In the genomic region with DNA sequence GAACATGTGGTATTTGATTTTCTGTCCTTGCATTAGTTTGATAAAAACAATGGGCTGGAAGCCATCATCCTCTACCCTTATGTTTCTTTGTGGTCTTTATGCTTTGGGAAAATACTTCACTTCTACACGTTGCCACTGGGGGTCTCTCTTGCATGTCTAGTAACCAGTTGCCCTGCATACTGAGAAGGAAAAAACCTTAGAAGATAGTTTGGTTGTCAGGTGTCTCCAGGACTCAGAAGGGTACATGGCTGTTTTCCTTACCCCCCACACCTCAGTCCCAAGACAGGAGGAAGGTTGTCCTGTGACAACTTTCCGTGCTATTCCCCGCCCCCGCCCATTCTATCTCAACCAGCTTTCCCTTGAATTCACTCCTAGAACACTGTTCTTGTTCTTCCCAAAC, we compare ENCODE assay signal across 11 cellular contexts.
A peak's percentile ranks its signal among the peaks of the same experiment; 100 is the strongest.
DNase-seq lines count a peak whose midpoint lies in the region; ATAC-seq and TF ChIP-seq lines count a peak whose summit lies in the region.
"Had no signal": no experiment of that assay in that cellular context is flagged by ENCODE, and none has a peak within 500 bp of the region (broad histone marks: within the 10 kb centered on the region; RNA-seq: fewer than 3 reads in every experiment).

No MANE protein-coding gene starts in this region.

- no TSS peak for BruUV-seq in OCI-LY7 (replicated peaks; lab: Mats Ljungman, UMichigan)

- H3K27ac ChIP-seq in AG04450 (ENCODE audit: low read depth, low read length) = no peak overlapping the region
- H3K27ac ChIP-seq in OCI-LY7 (ENCODE audit: low read depth, low read length, poor library complexity, severe bottlenecking) = no peak overlapping the region
- H3K27ac ChIP-seq in colonic mucosa = no peak overlapping the region
- H3K27ac ChIP-seq: neutrophil had no signal

- H3K4me1 ChIP-seq in OCI-LY7 (ENCODE audit: insufficient read depth, low read length, poor library complexity, severe bottlenecking) = no peaks in the 10 kb centered on the region
- no peaks in the 10 kb centered on the region for H3K4me1 ChIP-seq in colonic mucosa

- H3K9me3 ChIP-seq in AG04450 (ENCODE audit: control insufficient read depth, insufficient read depth, low read length) = peaks cover 3% of the 10 kb centered on the region; the same call in 1 of the 2 replicates
- H3K9me3 ChIP-seq in OCI-LY7 (ENCODE audit: low read length) = no peaks in the 10 kb centered on the region
- no peaks in the 10 kb centered on the region for H3K9me3 ChIP-seq in colonic mucosa
- H3K9me3 ChIP-seq: neutrophil had no signal

- intact Hi-C loops in OCI-LY7 (cut with micrococcal nuclease; ENCODE audit: unreplicated experiment) = loop anchor here (10.0 kb wide), 1 partner anchor 335 kb away; a partner anchor contains a TSS
- intact Hi-C loops in colonic mucosa (cut with DNase I) = loop anchor here (5.0 kb wide), 1 partner anchor 318 kb away; no protein-coding TSS in a partner anchor

- H3K9ac ChIP-seq in colonic mucosa (ENCODE audit: low read depth in 2 of 2, low read length in 2 of 2) = no peak overlapping the region

- no peaks in the 10 kb centered on the region for H4K20me1 ChIP-seq in OCI-LY7 (ENCODE audit: insufficient read depth, low read length)

- H3K27me3 ChIP-seq in AG04450 (ENCODE audit: control insufficient read depth, insufficient read depth, low read length) (no peaks in the 10 kb centered on the region), colonic mucosa (no peaks in the 10 kb centered on the region)
- H3K27me3 ChIP-seq: neutrophil had no signal

- H3K36me3 ChIP-seq in OCI-LY7 (ENCODE audit: insufficient read depth, low read length) = no peaks in the 10 kb centered on the region
- no peaks in the 10 kb centered on the region for H3K36me3 ChIP-seq in colonic mucosa
- H3K36me3 ChIP-seq: neutrophil had no signal

- H2AFZ ChIP-seq in OCI-LY7 (ENCODE audit: low read length) = no peak overlapping the region

- no peak for DNase-seq in AG04450 (ENCODE audit: low read depth, low spot score)
- peak; percentile 4 for DNase-seq in OCI-LY7 (ENCODE audit: low spot score)
- peak; percentile 3 for DNase-seq in globus pallidus (ENCODE audit: low spot score)
- no peak for DNase-seq in stimulated activated CD4-positive, alpha-beta T cell treated with anti-CD3 and anti-CD28 coated beads, Interleukin-12 subunit alpha, Interleukin-12 subunit beta, amount 100 ng/mL, for 4 hours
- no peak for DNase-seq in NCI-H774 (lab: John Stamatoyannopoulos, UW)
- DNase-seq in colonic mucosa = no peak
- DNase-seq: activated naive CD8-positive, alpha-beta T cell treated with anti-CD3 and anti-CD28 coated beads for 36 hours; NCI-H1436 treated with DMSO at 0.1 percent for 48 hours had no signal

- H3K4me3 ChIP-seq in AG04450 (ENCODE audit: low read depth, low read length) (no peak overlapping the region), OCI-LY7 (ENCODE audit: low read depth, low read length, poor library complexity, severe bottlenecking) (no peak overlapping the region), colonic mucosa (no peak overlapping the region)

- CTCF ChIA-PET in AG04450 (lab: Charles Lee) (interaction anchor here (0.6 to 0.9 kb wide), 3 partner anchors 15 to 817 kb away, joined by 3 to 4 read pairs (median 3); no protein-coding TSS in a partner anchor), OCI-LY7 (lab: Charles Lee; ENCODE audit: unreplicated experiment) (no interaction called here)

- peak; percentile 41 for TF ChIP-seq CTCF in AG04450 (IDR thresholded peaks at IDR 0.05; ENCODE audit: low read depth, low read length)
- peak; percentile 60 for TF ChIP-seq CTCF in OCI-LY7 (conservative IDR thresholded peaks at IDR 0.05; ENCODE audit: low read length)
- TF ChIP-seq CTCF in colonic mucosa (IDR thresholded peaks at IDR 0.05) = no peak

- POLR2A ChIA-PET in AG04450 (lab: Yijun Ruan, JAX) = no interaction called here
- POLR2A ChIA-PET in OCI-LY7 (lab: Charles Lee) = interaction anchor here (0.7 kb wide), 1 partner anchor 847 kb away, joined by 3 read pairs; no protein-coding TSS in a partner anchor

- H3K4me2 ChIP-seq in OCI-LY7 (ENCODE audit: low read length) = no peak overlapping the region

- H3K9me2 ChIP-seq in OCI-LY7 (ENCODE audit: insufficient read depth, low read length) = no peaks in the 10 kb centered on the region

- no peaks in the 10 kb centered on the region for H3K79me2 ChIP-seq in OCI-LY7 (ENCODE audit: insufficient read depth, low read depth, low read length)

- ATAC-seq in GM21360 (IDR thresholded peaks at IDR 0.05; ENCODE audit: unreplicated experiment) = peak; percentile 78
- ATAC-seq in GM18873 (IDR thresholded peaks at IDR 0.05; ENCODE audit: low FRiP score, unreplicated experiment) = no peak

Comparison
In these comparisons a context has a peak if more than half of its experiments do, and no peak if none do; other contexts are left out.
1. DNase-seq: peak in OCI-LY7 (single experiment) and globus pallidus (single experiment); none in AG04450 (single experiment), stimulated activated CD4-positive, alpha-beta T cell treated with anti-CD3 and anti-CD28 coated beads, Interleukin-12 subunit alpha, Interleukin-12 subunit beta, amount 100 ng/mL, for 4 hours (single experiment), NCI-H774 (single experiment) and colonic mucosa (single experiment).